Comparison of ENCODE assay signal across 8 cellular contexts in the genomic region with DNA sequence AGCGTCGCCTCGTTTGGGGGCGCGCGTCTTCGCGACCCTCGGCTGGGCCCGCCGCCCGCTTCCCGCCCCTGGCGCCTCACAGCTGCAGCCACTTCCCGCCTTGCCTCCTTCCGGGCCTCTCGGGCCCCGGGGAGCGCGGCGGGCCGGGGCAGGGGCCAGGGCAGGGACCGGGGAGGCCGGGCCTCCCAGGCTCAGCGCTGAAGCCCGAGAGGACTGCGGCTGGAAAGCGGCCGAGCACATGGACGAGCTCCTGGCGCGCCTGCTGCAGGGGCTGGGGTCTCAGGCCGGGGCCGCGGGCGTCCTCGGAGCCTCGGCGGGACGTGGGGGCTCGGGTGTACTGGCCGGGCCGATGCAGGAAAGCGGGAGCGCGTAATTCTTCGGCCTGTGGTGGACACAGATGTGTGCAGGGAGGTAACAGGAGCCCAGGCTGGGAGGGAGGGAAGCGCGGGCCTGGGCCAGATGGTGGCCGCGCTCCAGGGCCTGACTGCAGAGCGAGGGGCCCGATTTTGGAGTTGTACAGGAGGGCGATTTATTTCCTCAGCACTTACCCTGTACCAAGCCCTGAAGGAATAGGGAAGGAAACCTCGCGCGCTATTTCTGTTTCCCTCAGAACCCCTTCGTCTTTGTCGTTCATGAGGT. TPM values are rescaled to one million over a fixed set of nuclear protein-coding genes. Genes with fewer than 3 reads are reported as not detected.
DNase-seq lines count a peak whose midpoint lies in the region; ATAC-seq and TF ChIP-seq lines count a peak whose summit lies in the region.
"Not testable (repeated sequence)": the region's sequence is repeated elsewhere in the genome, so short reads cannot be mapped to it uniquely, and the experiment has no call there.

No MANE protein-coding gene starts in this region.

- not testable (repeated sequence) for H3K4me1 ChIP-seq in BLaER1, Peyer's patch, colonic mucosa, sigmoid colon

- H3K4me3 ChIP-seq in BLaER1 (peak overlapping the region; percentile 69), H7 (ENCODE audit: insufficient read depth, low read depth, low read length) (peak overlapping the region; percentile 32), Peyer's patch (peak overlapping the region; percentile 49 to 63 (median 58)), colonic mucosa (peak overlapping the region; percentile 42), sigmoid colon (peak overlapping the region; percentile 27 to 58 (median 56))

- WGBS in sigmoid colon, 2 donors, result 0% methylated on average over 8 of the region's 59 CpGs

- H3K4me2 ChIP-seq in BLaER1, result peak overlapping the region; percentile 70

- H3K9ac ChIP-seq in BLaER1, result peak overlapping the region; percentile 75; the same call in 1 of the 2 replicates
- H3K9ac ChIP-seq in colonic mucosa (ENCODE audit: low read depth in 2 of 2, low read length in 2 of 2), result peak overlapping the region in 1 of 2 donors; percentile 50

- H3K27me3 ChIP-seq in BLaER1; H7 (ENCODE audit: control insufficient read depth, insufficient read depth, low read length); Peyer's patch; colonic mucosa; sigmoid colon: not testable (repeated sequence)

- ATAC-seq in GM19035 (IDR thresholded peaks at IDR 0.05; ENCODE audit: unreplicated experiment), result peak; percentile 5
- peak; percentile 33 for ATAC-seq in HG03159 (IDR thresholded peaks at IDR 0.05; ENCODE audit: unreplicated experiment)
- ATAC-seq in left colon, result peak; percentile 65

- H4K20me1 ChIP-seq in BLaER1, result not testable (repeated sequence)

- H3K36me3 ChIP-seq in BLaER1; H7 (replicated peaks; ENCODE audit: control insufficient read depth, insufficient read depth, low read length); Peyer's patch; colonic mucosa; sigmoid colon: not testable (repeated sequence)

- not testable (repeated sequence) for DNase-seq in H7, Peyer's patch, colonic mucosa, left colon, sigmoid colon

- not testable (repeated sequence) for TF ChIP-seq EP300 in sigmoid colon (IDR thresholded peaks at IDR 0.05)

- not testable (repeated sequence) for TF ChIP-seq CTCF in Peyer's patch (IDR thresholded peaks at IDR 0.05); colonic mucosa (IDR thresholded peaks at IDR 0.05); sigmoid colon (IDR thresholded peaks at IDR 0.05)

- not testable (repeated sequence) for H3K9me3 ChIP-seq in BLaER1, Peyer's patch, colonic mucosa, sigmoid colon

- TF ChIP-seq POLR2A in Peyer's patch (IDR thresholded peaks at IDR 0.05); sigmoid colon (IDR thresholded peaks at IDR 0.05): not testable (repeated sequence)

- peak overlapping the region; percentile 62 for H3K27ac ChIP-seq in BLaER1
- H3K27ac ChIP-seq in Peyer's patch, result peak overlapping the region; percentile 59 to 77 (median 64)
- not testable (repeated sequence) for H3K27ac ChIP-seq in colonic mucosa
- H3K27ac ChIP-seq in sigmoid colon, result peak overlapping the region in 3 of 4 donors; percentile 50 to 64 (median 57)

- intact Hi-C loops in colonic mucosa (cut with DNase I); left colon (cut with DNase I, micrococcal nuclease); sigmoid colon (cut with DNase I): not testable (repeated sequence)

RNA-seq across cellular contexts. Expression of a gene that starts 0.5 kb away (rescaled TPM):
- 13.0 and 15.0 TPM in 2 replicates for total RNA-seq in H7 (2014; rRNA removed; shearing (Covaris generic))
- total RNA-seq in Peyer's patch, result 10 to 100 TPM; 28.0 to 84.2 (median 41.2) TPM
- total RNA-seq in colonic mucosa, result 10 to 100 TPM; 23.9 to 24.4 TPM
- total RNA-seq in left colon, result 10 to 100 TPM; 22.5 to 28.7 TPM
- total RNA-seq in sigmoid colon, result 10 to 100 TPM in 2 of 4 donors, 1 to 10 TPM in 2; 6.8 to 26.0 (median 9.3) TPM
- polyA plus RNA-seq in sigmoid colon, result 10 to 100 TPM in 1 of 3 donors, 1 to 10 TPM in 2; 7.9 to 10.2 (median 8.1) TPM

Comparison
In these comparisons a context has a peak if more than half of its experiments do, and no peak if none do; other contexts are left out.
1. ATAC-seq: peak in every context shown above with its lines; median percentile 65 in left colon; 33 in HG03159; 5 in GM19035.